ENCODE assay signal across 27 cellular contexts in the genomic region with DNA sequence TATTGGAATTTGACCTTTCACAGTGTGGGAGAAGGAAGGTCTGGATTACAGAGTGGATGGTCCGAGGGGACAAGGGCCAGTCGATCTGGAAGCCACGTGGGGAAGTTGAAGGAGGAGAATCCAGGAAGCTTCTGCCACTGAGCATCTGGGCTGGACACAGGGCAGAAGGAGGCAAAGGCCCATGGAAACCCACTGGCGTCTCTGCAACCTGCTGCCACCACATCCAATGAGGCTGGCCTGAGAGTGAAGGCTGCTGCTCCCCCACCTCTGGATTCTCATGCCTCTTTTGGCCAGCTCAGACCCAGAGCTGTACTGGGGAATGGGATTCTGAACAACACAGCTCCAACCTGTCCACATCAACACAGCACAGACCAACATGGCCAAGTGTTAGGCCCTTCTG. TPM values are rescaled to one million over a fixed set of nuclear protein-coding genes. Genes with fewer than 3 reads are reported as not detected.
A peak's percentile ranks its signal among the peaks of the same experiment; 100 is the strongest.
DNase-seq lines count a peak whose midpoint lies in the region; ATAC-seq, FAIRE-seq and TF ChIP-seq lines count a peak whose summit lies in the region.
"Had no signal": no experiment of that assay in that cellular context is flagged by ENCODE, and none has a peak within 500 bp of the region (broad histone marks: within the 10 kb centered on the region; RNA-seq: fewer than 3 reads in every experiment).

No MANE protein-coding gene starts in this region.

- peaks cover 12% of the 10 kb centered on the region for H3K27me3 Mint-ChIP-seq in neural progenitor cell (ENCODE audit: insufficient read depth, low read depth)

- in situ Hi-C loops in K562 (cut with MboI): no loop called here

- H2BK120ac ChIP-seq in mesenchymal stem cell (ENCODE audit: low read depth, low read length): no peak overlapping the region

- CTCF ChIA-PET in K562 (lab: Yijun Ruan, JAX; ENCODE audit: low intra/inter-chr PET ratio): no interaction called here

- H4K8ac ChIP-seq in mesenchymal stem cell (ENCODE audit: low read length): no peak overlapping the region

- no peak overlapping the region for H3K4ac ChIP-seq in mesenchymal stem cell (ENCODE audit: low read depth in 1 of 2, low read length in 2 of 2)

- no peak overlapping the region for H3K4me2 ChIP-seq in K562 (ENCODE audit: insufficient read depth, low read length)
- no peak overlapping the region for H3K4me2 ChIP-seq in mesenchymal stem cell (ENCODE audit: low read length, poor library complexity, severe bottlenecking)
- no peak overlapping the region for H3K4me2 ChIP-seq in neural progenitor cell
- H3K4me2 ChIP-seq: A549 had no signal

- no peak overlapping the region for H2BK12ac ChIP-seq in mesenchymal stem cell (ENCODE audit: low read length in 2 of 2)

- H3K36me3 ChIP-seq in K562 (ENCODE audit: control insufficient read depth, insufficient read depth, low read length) (no peaks in the 10 kb centered on the region), mesenchymal stem cell (ENCODE audit: control insufficient read depth in 1 of 2, insufficient read depth in 2 of 2, low read depth in 1 of 2, low read length in 2 of 2) (no peaks in the 10 kb centered on the region), neural progenitor cell (no peaks in the 10 kb centered on the region)
- H3K36me3 ChIP-seq: BLaER1 treated with 17β-estradiol and CSF1 and Interleukin-3, amounts not matched to agents 10 nM and 100 nM had no signal

- H3K27ac Mint-ChIP-seq in neural progenitor cell: peak overlapping the region; percentile 69
- H3K27ac Mint-ChIP-seq: B cell; CD4-positive, alpha-beta T cell; CD8-positive, alpha-beta T cell had no signal

- POLR2A ChIA-PET in K562 (lab: Yijun Ruan, JAX): no interaction called here

- no peak for TF ChIP-seq RAD21 in K562 (CRISPR knock-in tag; conservative IDR thresholded peaks at IDR 0.05 in 1 of 2, IDR thresholded peaks at IDR 0.05 in 1 of 2)

- H3K27ac ChIP-seq in K562 (ENCODE audit: extremely low read depth, low read depth, low read length): no peak overlapping the region
- H3K27ac ChIP-seq in mesenchymal stem cell (ENCODE audit: low read length, poor library complexity, severe bottlenecking): no peak overlapping the region
- no peak overlapping the region for H3K27ac ChIP-seq in neural progenitor cell
- H3K27ac ChIP-seq: 22Rv1, A549 had no signal

- H3K27me3 ChIP-seq in K562 (ENCODE audit: control insufficient read depth in 2 of 2, insufficient read depth in 2 of 2, low read length in 2 of 2) (no peaks in the 10 kb centered on the region), mesenchymal stem cell (ENCODE audit: control insufficient read depth in 1 of 2, insufficient read depth in 1 of 2, low read length in 2 of 2) (peaks cover 0 to 20% of the 10 kb centered on the region in 2 experiments), neural progenitor cell (no peaks in the 10 kb centered on the region)
- H3K27me3 ChIP-seq: BLaER1 treated with 17β-estradiol and CSF1 and Interleukin-3, amounts not matched to agents 10 nM and 100 nM had no signal

- FAIRE-seq in K562 (lab: Jason Lieb, UNC): no peak
- FAIRE-seq: A549, D721Med, GM12878, GM12892, GM18507 had no signal

- TF ChIP-seq CTCF in K562 (IDR thresholded peaks at IDR 0.05 in 2 of 3, conservative IDR thresholded peaks at IDR 0.05 in 1 of 3; ENCODE audit: insufficient read depth in 2 of 3, low read depth in 1 of 3, low read length in 3 of 3): no peak
- TF ChIP-seq CTCF in neural progenitor cell (IDR thresholded peaks at IDR 0.05): no peak

- peaks cover 0 to 4% of the 10 kb centered on the region in 2 experiments; a peak in 4 of 5 replicates for H3K4me1 ChIP-seq in K562 (replicated peaks in 1 of 2; ENCODE audit: control insufficient read depth in 2 of 2, insufficient read depth in 2 of 2, low read length in 2 of 2)
- no peaks in the 10 kb centered on the region for H3K4me1 ChIP-seq in mesenchymal stem cell (ENCODE audit: control insufficient read depth, insufficient read depth, low read depth, low read length)
- H3K4me1 ChIP-seq in neural progenitor cell: peaks cover 9% of the 10 kb centered on the region

- H3K4me3 ChIP-seq in K562 (no peak overlapping the region), mesenchymal stem cell (ENCODE audit: insufficient read depth in 1 of 2, low read depth in 1 of 2, low read length in 2 of 2) (no peak overlapping the region), neural progenitor cell (no peak overlapping the region)
- H3K4me3 ChIP-seq: A549; BLaER1 treated with 17β-estradiol and CSF1 and Interleukin-3, amounts not matched to agents 10 nM and 100 nM; GM12878 had no signal

- no peak for ATAC-seq in K562
- ATAC-seq in HG02852 (IDR thresholded peaks at IDR 0.05; ENCODE audit: unreplicated experiment): no peak
- ATAC-seq: A549; CD8-positive, alpha-beta T cell; GM12878 had no signal

- TF ChIP-seq POLR2A in K562 (conservative IDR thresholded peaks at IDR 0.05): no peak

- no peak for DNase-seq in K562 (ENCODE audit: extremely low read depth in 1 of 4, low spot score in 3 of 4)
- DNase-seq in islet precursor cell: peak; percentile 35
- no peak for DNase-seq in mesenchymal stem cell
- no peak for DNase-seq in neural progenitor cell (ENCODE audit: low spot score)
- no peak for DNase-seq in amygdala (lab: John Stamatoyannopoulos, UW)
- no peak for DNase-seq in nucleus accumbens (lab: John Stamatoyannopoulos, UW)
- no peak for DNase-seq in DMS114 treated with DMSO at 0.1 percent for 48 hours (lab: John Stamatoyannopoulos, UW; ENCODE audit: unreplicated experiment)
- DNase-seq: AML-193; Caco-2; Calu3; CD4-positive, alpha-beta T cell; CD8-positive, alpha-beta T cell; DMS153; DMS53; DMS79; DND-41; EL; GDM1 had no signal

- H3K9me3 ChIP-seq in K562 (replicated peaks; ENCODE audit: control insufficient read depth, insufficient read depth, low read depth, low read length): no peaks in the 10 kb centered on the region
- H3K9me3 ChIP-seq in mesenchymal stem cell (ENCODE audit: control insufficient read depth, low read length): peaks cover 6% of the 10 kb centered on the region
- H3K9me3 ChIP-seq in neural progenitor cell (ENCODE audit: low read depth): no peaks in the 10 kb centered on the region

- H3K79me2 ChIP-seq in K562 (ENCODE audit: control insufficient read depth, insufficient read depth, low read length) (no peaks in the 10 kb centered on the region), neural progenitor cell (ENCODE audit: low read depth) (no peaks in the 10 kb centered on the region)

- H3K4me1 Mint-ChIP-seq in neural progenitor cell: peaks cover 29% of the 10 kb centered on the region

- H2AFZ ChIP-seq in K562 (ENCODE audit: low read depth, low read length): peak overlapping the region; percentile 60; the same call in 1 of the 2 replicates
- H2AFZ ChIP-seq in mesenchymal stem cell (ENCODE audit: low read depth, low read length): no peak overlapping the region
- H2AFZ ChIP-seq in neural progenitor cell (replicated peaks): no peak overlapping the region

- BruUV-seq in K562 (replicated peaks; lab: Mats Ljungman, UMichigan): no TSS peak

- no peak overlapping the region for H3K23ac ChIP-seq in mesenchymal stem cell (ENCODE audit: low read length in 2 of 2)

- peak overlapping the region; percentile 18 for H4K91ac ChIP-seq in mesenchymal stem cell (ENCODE audit: low read length)

- no peak for TF ChIP-seq EP300 in K562 (IDR thresholded peaks at IDR 0.05; ENCODE audit: low read length)

- H3K9ac ChIP-seq in K562 (ENCODE audit: insufficient read depth in 1 of 2, low read depth in 2 of 2, low read length in 2 of 2) (no peak overlapping the region), mesenchymal stem cell (ENCODE audit: low read length) (no peak overlapping the region), neural progenitor cell (no peak overlapping the region)
- H3K9ac ChIP-seq: BLaER1 treated with 17β-estradiol and CSF1 and Interleukin-3, amounts not matched to agents 10 nM and 100 nM had no signal

- intact Hi-C loops in K562 (cut with micrococcal nuclease): no loop called here

- H4K20me1 ChIP-seq in K562 (replicated peaks; ENCODE audit: control insufficient read depth, insufficient read depth, low read length): no peaks in the 10 kb centered on the region
- H4K20me1 ChIP-seq in neural progenitor cell (ENCODE audit: low read depth): no peaks in the 10 kb centered on the region
- H4K20me1 ChIP-seq: BLaER1 treated with 17β-estradiol and CSF1 and Interleukin-3, amounts not matched to agents 10 nM and 100 nM had no signal

- H3K14ac ChIP-seq in mesenchymal stem cell (ENCODE audit: low read length in 2 of 2): no peak overlapping the region

- H3K36me3 Mint-ChIP-seq in neural progenitor cell: no peaks in the 10 kb centered on the region
- H3K36me3 Mint-ChIP-seq: CD8-positive, alpha-beta T cell had no signal

- no peak overlapping the region for H3K4me3 Mint-ChIP-seq in neural progenitor cell
- H3K4me3 Mint-ChIP-seq: B cell; CD4-positive, alpha-beta T cell; CD8-positive, alpha-beta T cell had no signal

- H3K9me3 Mint-ChIP-seq in neural progenitor cell: peaks cover 15% of the 10 kb centered on the region
- H3K9me3 Mint-ChIP-seq: CD4-positive, alpha-beta T cell; CD8-positive, alpha-beta T cell had no signal

- no peak overlapping the region for H2BK5ac ChIP-seq in mesenchymal stem cell (ENCODE audit: low read depth, low read length, poor library complexity, severe bottlenecking)

- H2AK5ac ChIP-seq in mesenchymal stem cell (ENCODE audit: low read length, severe bottlenecking): no peak overlapping the region

- H3K79me1 ChIP-seq in mesenchymal stem cell (replicated peaks; ENCODE audit: low read length, poor library complexity, severe bottlenecking): no peaks in the 10 kb centered on the region

- peak overlapping the region; percentile 31 for H2BK15ac ChIP-seq in mesenchymal stem cell (ENCODE audit: low read depth, poor library complexity, severe bottlenecking)

- no peaks in the 10 kb centered on the region for H3K9me1 ChIP-seq in K562 (ENCODE audit: control insufficient read depth, insufficient read depth, low read length)

- no peak overlapping the region for H3K18ac ChIP-seq in mesenchymal stem cell (ENCODE audit: low read depth in 1 of 2, low read length in 2 of 2)

- 25% methylated on average over 4 of the region's 4 CpGs for WGBS in K562 (ENCODE audit: insufficient coverage, low coverage, missing lambda C conversion rate)
- 87% methylated on average over 4 of the region's 4 CpGs for WGBS in mesenchymal stem cell

- H3F3A ChIP-seq in neural progenitor cell (ENCODE audit: low read depth): no peaks in the 10 kb centered on the region

RNA-seq across cellular contexts. Expression of a gene that starts 48.9 kb away (rescaled TPM):
- total RNA-seq in K562 (2011; cell fraction: chromatin; rRNA removed; ENCODE audit: low replicate concordance): 16.7 and 29.4 TPM in 2 replicates
- 12.8 and 14.3 TPM in 2 replicates for total RNA-seq in K562 (2011; cell fraction: nucleolus; rRNA removed)
- total RNA-seq in K562 (2011; cell fraction: nucleoplasm; rRNA removed): 20.2 and 24.8 TPM in 2 replicates
- total RNA-seq in K562 (2014; rRNA removed) (19.3 and 20.3 TPM in 2 replicates), K562 (2014; rRNA removed; fragmentation: Illumina TruSeq; extraction: Trizol) (20.2 and 22.6 TPM in 2 replicates), K562 (2015; rRNA removed; fragmentation: Illumina TruSeq; extraction: Trizol) (31.1 and 31.5 TPM in 2 replicates), K562 (2021) (17.9 and 22.0 TPM in 2 replicates), neural progenitor cell (ENCODE audit: low replicate concordance) (144 and 175 TPM in 2 replicates)
- polyA plus RNA-seq in K562 (2011; rRNA removed) (31.6 and 35.6 TPM in 2 replicates), K562 (2014; fragmentation: Illumina TruSeq; extraction: Trizol) (22.0 and 24.6 TPM in 2 replicates), K562 (2014; fragmentation: Nextera tagmentation; extraction: Ambion mirVana) (10 to 100 TPM; 10.1 to 10.8 TPM), K562 (2014; rRNA removed) (23.8 and 26.7 TPM in 2 replicates)
- polyA plus RNA-seq in K562 (2011; cell fraction: cytosol; rRNA removed): 12.4 and 22.2 TPM in 2 replicates
- 56.7 and 79.6 TPM in 2 replicates for polyA plus RNA-seq in K562 (2011; cell fraction: nucleus; rRNA removed)
- 18.4 and 19.0 TPM in 2 replicates for polyA plus RNA-seq in K562 (2012)
- 29.3 and 39.7 TPM in 2 replicates for polyA minus RNA-seq in K562 (2011; rRNA and poly(A)+ RNA removed)
- polyA minus RNA-seq in K562 (2011; cell fraction: cytosol; rRNA and poly(A)+ RNA removed): 8.3 and 10.8 TPM in 2 replicates
- 14.5 and 37.8 TPM in 2 replicates for polyA minus RNA-seq in K562 (2011; cell fraction: nucleus; rRNA and poly(A)+ RNA removed)
- 79.3 TPM for polyA plus RNA-seq in mesenchymal stem cell (2013, experiment 1 of 2)
- polyA plus RNA-seq in mesenchymal stem cell (2013, experiment 2 of 2): 84.2 TPM
